Comparison of ENCODE assay signal across 23 cellular contexts in genomic region chr4:124694306-124694705, GRCh38. TPM values are rescaled to one million over a fixed set of nuclear protein-coding genes. Genes with fewer than 3 reads are reported as not detected.
DNase-seq lines count a peak whose midpoint lies in the region; ATAC-seq and TF ChIP-seq lines count a peak whose summit lies in the region.
"Had no signal": no experiment of that assay in that cellular context is flagged by ENCODE, and none has a peak within 500 bp of the region (broad histone marks: within the 10 kb centered on the region; RNA-seq: fewer than 3 reads in every experiment).

No MANE protein-coding gene starts in this region.

- H3K4me3 ChIP-seq in A673 (ENCODE audit: low read depth, low read length, poor library complexity, severe bottlenecking) (no peak overlapping the region), ectodermal cell (ENCODE audit: insufficient read depth, low read depth, low read length) (no peak overlapping the region), dorsolateral prefrontal cortex (no peak overlapping the region)
- H3K4me3 ChIP-seq: BLaER1 treated with 17β-estradiol and CSF1 and Interleukin-3, amounts not matched to agents 10 nM and 100 nM; MG63; PC-9 had no signal

- CTCF ChIA-PET in A673 (lab: Charles Lee) = no interaction called here

- H2BK12ac ChIP-seq in H9 (ENCODE audit: insufficient read length, low read depth, low read length) = no peak overlapping the region

- H3K14ac ChIP-seq in H9 (ENCODE audit: insufficient read depth, low read length) = no peak overlapping the region

- H3K4me1 Mint-ChIP-seq in H9 (peaks cover 9 to 19% of the 10 kb centered on the region in 2 experiments), osteocyte (ENCODE audit: unreplicated experiment) (peaks cover 34% of the 10 kb centered on the region)

- H3K9ac ChIP-seq in H9 (ENCODE audit: extremely low read depth, insufficient read length, low read length) = no peak overlapping the region
- H3K9ac ChIP-seq: BLaER1 treated with 17β-estradiol and CSF1 and Interleukin-3, amounts not matched to agents 10 nM and 100 nM had no signal

- H3K56ac ChIP-seq in H9 (ENCODE audit: insufficient read length, low read depth, low read length) = no peak overlapping the region

- no peak for ATAC-seq in GM21526 (IDR thresholded peaks at IDR 0.05; ENCODE audit: low FRiP score, unreplicated experiment)
- ATAC-seq: HCT116, Right ventricle myocardium inferior had no signal

- H2AFZ ChIP-seq in H9 (ENCODE audit: low read length) = no peak overlapping the region
- H2AFZ ChIP-seq: PC-9 had no signal

- TF ChIP-seq CTCF in A673 (conservative IDR thresholded peaks at IDR 0.05; ENCODE audit: low read depth, low read length) (no peak), H9 (conservative IDR thresholded peaks at IDR 0.05) (no peak), osteocyte (IDR thresholded peaks at IDR 0.05) (no peak), dorsolateral prefrontal cortex (IDR thresholded peaks at IDR 0.05 in 54 of 56, conservative IDR thresholded peaks at IDR 0.05 in 2 of 56; ENCODE audit: low read depth in 1 of 56, partially characterized antibody in 56 of 56) (no peak)

- H3K36me3 Mint-ChIP-seq in H9 (ENCODE audit: insufficient read depth in 1 of 3, low read depth in 3 of 3) (peaks cover 47 to 59% (median 51%) of the 10 kb centered on the region in 3 experiments), osteocyte (ENCODE audit: unreplicated experiment) (peaks cover 55% of the 10 kb centered on the region)

- no peak overlapping the region for H2BK5ac ChIP-seq in H9 (ENCODE audit: insufficient read length, low read length)

- H3K27me3 ChIP-seq in A673 (replicated peaks; ENCODE audit: insufficient read depth, low read depth, low read length, poor library complexity) (no peaks in the 10 kb centered on the region), H9 (ENCODE audit: insufficient read depth, low read length) (no peaks in the 10 kb centered on the region), ectodermal cell (ENCODE audit: control insufficient read depth, insufficient read depth, low read length, poor library complexity, severe bottlenecking) (no peaks in the 10 kb centered on the region), dorsolateral prefrontal cortex (no peaks in the 10 kb centered on the region)
- H3K27me3 ChIP-seq: BLaER1 treated with 17β-estradiol and CSF1 and Interleukin-3, amounts not matched to agents 10 nM and 100 nM; MG63 had no signal

- H2BK120ac ChIP-seq in H9 (ENCODE audit: low read depth, low read length, poor library complexity, severe bottlenecking) = no peak overlapping the region

- H3K27ac ChIP-seq in A673 (ENCODE audit: low read depth, low read length, poor library complexity, severe bottlenecking) = no peak overlapping the region
- H3K27ac ChIP-seq in H9 (ENCODE audit: insufficient read length, low read depth, low read length) = no peak overlapping the region
- H3K27ac ChIP-seq in ectodermal cell (ENCODE audit: insufficient read depth, low read depth, low read length, poor library complexity, severe bottlenecking) = peak overlapping the region; percentile 36
- no peak overlapping the region for H3K27ac ChIP-seq in dorsolateral prefrontal cortex
- H3K27ac ChIP-seq: BLaER1 treated with 17β-estradiol and CSF1 and Interleukin-3, amounts not matched to agents 10 nM and 100 nM; PC-9 had no signal

- H3K27ac Mint-ChIP-seq in H9 = peak overlapping the region in 2 of 3 experiments; percentile 1 to 14; a peak in 2 of 7 replicates
- H3K27ac Mint-ChIP-seq in osteocyte (ENCODE audit: unreplicated experiment) = peak overlapping the region; percentile 46
- H3K27ac Mint-ChIP-seq: CD4-positive, alpha-beta T cell had no signal

- H2BK15ac ChIP-seq in H9 (ENCODE audit: low read depth, low read length) = no peak overlapping the region

- H4K91ac ChIP-seq in H9 (ENCODE audit: insufficient read length, low read depth, low read length) = no peak overlapping the region

- no TSS peak for BruUV-seq in A673 (replicated peaks; lab: Mats Ljungman, UMichigan)

- DNase-seq in A673 (ENCODE audit: low spot score) = peak; percentile 47
- DNase-seq in H9 = no peak
- DNase-seq in osteocyte (ENCODE audit: extremely low spot score, unreplicated experiment) = no peak
- no peak for DNase-seq in dorsolateral prefrontal cortex
- DNase-seq in NOMO-1 treated with dmso at 0.1 percent for 144 hours (lab: John Stamatoyannopoulos, UW; ENCODE audit: unreplicated experiment) = no peak
- DNase-seq: AML-193; CD4-positive, alpha-beta T cell; DMS53; KBM-7; MG63; NCI-H1105 treated with DMSO at 0.1 percent for 48 hours; NCI-H146; NCI-H1930; NCI-H2107; NCI-H524; NCI-H82; NK-92 treated with Interleukin-12 subunit alpha and Interleukin-12 subunit beta, amount 100 ng/mL, for 24 hours; PC-9 had no signal

- no peaks in the 10 kb centered on the region for H3K23me2 ChIP-seq in H9 (ENCODE audit: insufficient read length, low read depth, low read length, poor library complexity, severe bottlenecking)

- intact Hi-C loops in A673 (cut with micrococcal nuclease; ENCODE audit: unreplicated experiment) (no loop called here), dorsolateral prefrontal cortex (cut with DNase I) (no loop called here)

- H3K4me3 Mint-ChIP-seq in H9 (no peak overlapping the region), osteocyte (ENCODE audit: unreplicated experiment) (no peak overlapping the region)
- H3K4me3 Mint-ChIP-seq: CD4-positive, alpha-beta T cell had no signal

- H3K36me3 ChIP-seq in A673 (ENCODE audit: insufficient read depth, low read length, poor library complexity, severe bottlenecking) (peaks cover 2% of the 10 kb centered on the region), ectodermal cell (ENCODE audit: control insufficient read depth, insufficient read depth, low read length) (peaks cover 9% of the 10 kb centered on the region)

- H4K5ac ChIP-seq in H9 (ENCODE audit: insufficient read length, low read depth, low read length) = no peak overlapping the region

- H2BK20ac ChIP-seq in H9 (ENCODE audit: low read depth, low read length, poor library complexity, severe bottlenecking) = no peak overlapping the region

- H3K4me1 ChIP-seq in A673 (ENCODE audit: insufficient read depth, low read length, poor library complexity, severe bottlenecking) (peaks cover 3% of the 10 kb centered on the region), H9 (ENCODE audit: insufficient read depth, low read length) (peaks cover 4% of the 10 kb centered on the region; the same call in 1 of the 2 replicates), ectodermal cell (ENCODE audit: control insufficient read depth, insufficient read depth, low read length) (no peaks in the 10 kb centered on the region)
- H3K4me1 ChIP-seq: BLaER1 treated with 17β-estradiol and CSF1 and Interleukin-3, amounts not matched to agents 10 nM and 100 nM had no signal

- no peak overlapping the region for H3T11ph ChIP-seq in H9 (ENCODE audit: low read length)

- peaks cover 12% of the 10 kb centered on the region for H3K9me3 ChIP-seq in A673 (ENCODE audit: low read depth, low read length, poor library complexity, severe bottlenecking)
- no peaks in the 10 kb centered on the region for H3K9me3 ChIP-seq in H9 (ENCODE audit: control insufficient read depth, low read depth, low read length)
- no peaks in the 10 kb centered on the region for H3K9me3 ChIP-seq in ectodermal cell (ENCODE audit: control insufficient read depth, low read length)
- H3K9me3 ChIP-seq: MG63 had no signal

- no peak overlapping the region for H2AK5ac ChIP-seq in H9 (ENCODE audit: insufficient read length, low read length)

- H3K9me3 Mint-ChIP-seq in H9 (peaks cover 17 to 23% of the 10 kb centered on the region in 2 experiments), osteocyte (ENCODE audit: unreplicated experiment) (peaks cover 24% of the 10 kb centered on the region)
- H3K9me3 Mint-ChIP-seq: CD4-positive, alpha-beta T cell had no signal

- no peak overlapping the region for H3K18ac ChIP-seq in H9 (ENCODE audit: insufficient read length, low read depth, low read length)

- no peaks in the 10 kb centered on the region for H4K20me1 ChIP-seq in H9 (ENCODE audit: control insufficient read depth, insufficient read depth, insufficient read length)

- H3K79me1 ChIP-seq in H9 (ENCODE audit: insufficient read depth, low read depth, low read length, poor library complexity, severe bottlenecking) = no peaks in the 10 kb centered on the region

- POLR2A ChIA-PET in A673 (lab: Charles Lee; ENCODE audit: low non-redundant PET) = no interaction called here

- peaks cover 11% of the 10 kb centered on the region; the same call in 1 of the 2 replicates for H3K79me2 ChIP-seq in H9 (ENCODE audit: insufficient read depth, low read length)

- no peaks in the 10 kb centered on the region for H3K27me3 Mint-ChIP-seq in H9 (ENCODE audit: low read depth)
- H3K27me3 Mint-ChIP-seq in osteocyte (ENCODE audit: unreplicated experiment) = no peaks in the 10 kb centered on the region
- H3K27me3 Mint-ChIP-seq: CD4-positive, alpha-beta T cell had no signal

- H3K4me2 ChIP-seq in H9 (ENCODE audit: insufficient read depth, insufficient read length, low read length) = no peak overlapping the region
- H3K4me2 ChIP-seq: BLaER1 treated with 17β-estradiol and CSF1 and Interleukin-3, amounts not matched to agents 10 nM and 100 nM; PC-9 had no signal

- no peak overlapping the region for H3K4ac ChIP-seq in H9 (ENCODE audit: low read depth, low read length)

- H3K23ac ChIP-seq in H9 (ENCODE audit: insufficient read length, low read depth, low read length) = no peak overlapping the region

- H4K8ac ChIP-seq in H9 (replicated peaks; ENCODE audit: insufficient read length, low read depth, low read length) = no peak overlapping the region

RNA-seq across cellular contexts. Expression of gene ANKRD50, which starts 18.2 kb away (rescaled TPM):
- total RNA-seq in A673 (2021) = 16.7 and 18.4 TPM in 2 replicates
- total RNA-seq in H9 (2021) = 27.3 and 30.1 TPM in 2 replicates
- 24.9 TPM for polyA plus RNA-seq in ectodermal cell (2013, experiment 1 of 4)
- 27.6 TPM for polyA plus RNA-seq in ectodermal cell (2013, experiment 2 of 4)
- 18.0 TPM for polyA plus RNA-seq in ectodermal cell (2013, experiment 3 of 4)
- polyA plus RNA-seq in ectodermal cell (2013, experiment 4 of 4) = 20.4 TPM
- total RNA-seq in osteocyte = 45.3 and 45.4 TPM in 2 replicates
- total RNA-seq in dorsolateral prefrontal cortex = 10 to 100 TPM in 110 of 120 experiments, 1 to 10 TPM in 10; 7.7 to 23.1 (median 13.4) TPM
